Comparison of ENCODE assay signal across 2 cellular contexts in genomic region chr12:98721204-98721702, GRCh38.
TF ChIP-seq lines count a peak whose summit lies in the region.

No MANE protein-coding gene starts in this region.

TF ChIP-seq in WTC11, 78 proteins besides CTCF, POLR2A, EP300 and RAD21:
- TF ChIP-seq ZNF532 (CRISPR knock-in tag; IDR thresholded peaks at IDR 0.05; ENCODE audit: borderline replicate concordance), result no peak
- TF ChIP-seq RELA (CRISPR knock-in tag; IDR thresholded peaks at IDR 0.05; ENCODE audit: borderline replicate concordance), result no peak
- no peak for TF ChIP-seq HMGA2 (CRISPR knock-in tag; IDR thresholded peaks at IDR 0.05)
- no peak for TF ChIP-seq ESRRA (CRISPR knock-in tag; IDR thresholded peaks at IDR 0.05; ENCODE audit: borderline replicate concordance)

TF ChIP-seq in GM23338, 12 proteins besides CTCF, POLR2A, EP300 and RAD21 (continued from another document):
- TF ChIP-seq ZNF462 (CRISPR knock-in tag; IDR thresholded peaks at IDR 0.05) (no peak), REST (IDR thresholded peaks at IDR 0.05; ENCODE audit: unreplicated experiment) (no peak), JUNB (IDR thresholded peaks at IDR 0.05; ENCODE audit: unreplicated experiment) (no peak), POLR2AphosphoS5 (IDR thresholded peaks at IDR 0.05; ENCODE audit: low read depth) (no peak), CREB1 (CRISPR knock-in tag; IDR thresholded peaks at IDR 0.05; ENCODE audit: low read depth) (no peak), ZNF114 (CRISPR knock-in tag; IDR thresholded peaks at IDR 0.05) (no peak), NANOG (IDR thresholded peaks at IDR 0.05; ENCODE audit: borderline replicate concordance) (no peak), EZH2phosphoT487 (IDR thresholded peaks at IDR 0.05; ENCODE audit: unreplicated experiment) (no peak), EZH2 (IDR thresholded peaks at IDR 0.05; ENCODE audit: low read depth, unreplicated experiment) (no peak), ETS1 (IDR thresholded peaks at IDR 0.05) (no peak), STAT1 (IDR thresholded peaks at IDR 0.05; ENCODE audit: unreplicated experiment) (no peak)
